Comparison of ENCODE assay signal across 12 cellular contexts in the genomic region with DNA sequence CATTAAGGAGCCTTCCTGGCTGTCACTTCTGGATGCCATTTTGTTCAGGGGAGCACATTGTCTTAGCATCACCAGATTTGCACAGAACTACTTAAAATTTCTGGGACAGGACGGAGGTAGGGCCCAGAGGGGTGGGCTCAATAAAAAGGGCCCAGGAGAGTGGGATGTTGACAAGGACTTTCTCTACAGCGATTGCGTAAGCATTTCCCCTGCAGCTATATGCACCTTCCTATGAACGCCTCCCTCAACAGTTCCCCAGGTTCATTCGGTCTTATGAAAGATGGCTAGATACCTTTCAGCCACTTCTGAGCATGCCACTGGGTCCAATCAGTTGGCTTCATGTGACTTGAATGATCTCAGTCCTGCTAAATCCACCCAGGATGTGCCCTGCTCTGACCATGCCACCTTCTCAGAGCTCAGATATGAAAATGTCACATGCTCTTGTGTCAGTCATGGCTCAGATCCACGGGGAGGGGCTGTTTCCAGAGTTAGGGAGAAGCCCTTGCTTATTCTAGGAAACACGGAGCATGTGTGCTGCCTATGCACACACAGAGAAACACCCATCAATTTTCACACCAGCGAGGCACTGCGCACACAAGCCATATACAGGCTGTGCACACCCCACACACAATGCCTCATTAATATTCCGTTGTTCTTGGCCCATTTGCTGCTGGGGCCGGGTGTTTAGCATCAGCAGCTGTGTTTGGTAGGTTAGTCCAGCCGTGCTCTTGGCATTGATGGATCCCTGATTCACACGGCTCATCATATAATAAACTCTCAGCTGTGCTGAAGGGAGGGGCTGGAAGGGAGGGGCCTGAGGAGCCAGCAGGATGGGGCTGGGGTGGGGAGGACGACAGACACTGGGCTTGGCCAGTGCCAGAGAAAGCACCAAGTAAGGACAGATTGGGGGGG. TPM values are rescaled to one million over a fixed set of nuclear protein-coding genes. Genes with fewer than 3 reads are reported as not detected.
A peak's percentile ranks its signal among the peaks of the same experiment; 100 is the strongest.
DNase-seq lines count a peak whose midpoint lies in the region; ATAC-seq lines count a peak whose summit lies in the region.
"Had no signal": no experiment of that assay in that cellular context is flagged by ENCODE, and none has a peak within 500 bp of the region (broad histone marks: within the 10 kb centered on the region; RNA-seq: fewer than 3 reads in every experiment).

No MANE protein-coding gene starts in this region.

- peak overlapping the region; percentile 14 for H3K27ac ChIP-seq in temporal lobe (ENCODE audit: low read depth, low read length)

- peaks cover 0 to 22% (median 11%) of the 10 kb centered on the region in 3 donors for H3K27me3 Mint-ChIP-seq in immature natural killer cell (ENCODE audit: low read depth in 3 of 3)

- H3K27ac Mint-ChIP-seq in immature natural killer cell: peak overlapping the region in 4 of 6 donors; percentile 9 to 74 (median 60)
- H3K27ac Mint-ChIP-seq: activated CD4-positive, alpha-beta memory T cell treated with anti-CD3 and anti-CD28 coated beads, Interleukin-2, amount 10 ng/mL, durations not matched to agents 7 days and 5 days; activated naive CD4-positive, alpha-beta T cell treated with anti-CD3 and anti-CD28 coated beads, Interleukin-2, amount 10 ng/mL, durations not matched to agents 7 days and 5 days; mesothelial cell of epicardium had no signal

- peaks cover 8 to 27% (median 8%) of the 10 kb centered on the region in 3 donors for H3K36me3 Mint-ChIP-seq in immature natural killer cell
- H3K36me3 Mint-ChIP-seq: activated naive CD4-positive, alpha-beta T cell treated with anti-CD3 and anti-CD28 coated beads, Interleukin-2, amount 10 ng/mL, durations not matched to agents 7 days and 5 days; mesothelial cell of epicardium had no signal

- ATAC-seq in esophagus mucosa: no peak

- H3K4me3 Mint-ChIP-seq in immature natural killer cell: no peak overlapping the region
- H3K4me3 Mint-ChIP-seq: activated CD4-positive, alpha-beta memory T cell treated with anti-CD3 and anti-CD28 coated beads, Interleukin-2, amount 10 ng/mL, durations not matched to agents 7 days and 5 days; activated naive CD4-positive, alpha-beta T cell treated with anti-CD3 and anti-CD28 coated beads, Interleukin-2, amount 10 ng/mL, durations not matched to agents 7 days and 5 days; mesothelial cell of epicardium had no signal

- H3K9me3 Mint-ChIP-seq in immature natural killer cell: no peaks in the 10 kb centered on the region
- H3K9me3 Mint-ChIP-seq: activated CD4-positive, alpha-beta memory T cell treated with anti-CD3 and anti-CD28 coated beads, Interleukin-2, amount 10 ng/mL, durations not matched to agents 7 days and 5 days; activated naive CD4-positive, alpha-beta T cell treated with anti-CD3 and anti-CD28 coated beads, Interleukin-2, amount 10 ng/mL, durations not matched to agents 7 days and 5 days; mesothelial cell of epicardium had no signal

- DNase-seq in NCI-H187 (lab: John Stamatoyannopoulos, UW) (peak; percentile 22 to 38), NCI-H187 treated with DMSO at 0.1 percent for 48 hours (lab: John Stamatoyannopoulos, UW) (no peak), amygdala (lab: John Stamatoyannopoulos, UW) (peak in 30 of 56 donors; percentile 16 to 69 (median 40)), immature natural killer cell (no peak), SKM-1 treated with dmso at 0.1 percent for 144 hours (lab: John Stamatoyannopoulos, UW; ENCODE audit: unreplicated experiment) (no peak)
- DNase-seq in activated CD4-positive, CD25-positive, alpha-beta regulatory T cell treated with anti-CD3 and anti-CD28 coated beads, Interleukin-2, amount 50 U/mL, for 72 hours: no peak
- DNase-seq: activated CD4-positive, alpha-beta memory T cell treated with anti-CD3 and anti-CD28 coated beads, Interleukin-2, amount 10 ng/mL, durations not matched to agents 7 days and 5 days; activated naive CD4-positive, alpha-beta T cell treated with anti-CD3 and anti-CD28 coated beads, Interleukin-2, amount 10 ng/mL, durations not matched to agents 7 days and 5 days; T-helper 1 cell had no signal

- H3K4me1 Mint-ChIP-seq in immature natural killer cell: peaks cover 50 to 74% of the 10 kb centered on the region in 2 donors
- H3K4me1 Mint-ChIP-seq: activated CD4-positive, alpha-beta memory T cell treated with anti-CD3 and anti-CD28 coated beads, Interleukin-2, amount 10 ng/mL, durations not matched to agents 7 days and 5 days; activated naive CD4-positive, alpha-beta T cell treated with anti-CD3 and anti-CD28 coated beads, Interleukin-2, amount 10 ng/mL, durations not matched to agents 7 days and 5 days; mesothelial cell of epicardium had no signal

RNA-seq across cellular contexts. Expression of gene NNMT, which starts 52.5 kb away (rescaled TPM):
- polyA plus RNA-seq in immature natural killer cell: 1 to 10 TPM in 1 of 3 donors, under 1 TPM in 1, not detected in 1; 0.68 to 1.0 TPM
- total RNA-seq in temporal lobe: not detected
- total RNA-seq in esophagus mucosa: 16.8 TPM
- total RNA-seq: activated CD4-positive, alpha-beta memory T cell treated with anti-CD3 and anti-CD28 coated beads, Interleukin-2, amount 10 ng/mL, durations not matched to agents 7 days and 5 days had no signal

Comparison
In these comparisons a context has a peak if more than half of its experiments do, and no peak if none do; other contexts are left out.
1. DNase-seq: peak in NCI-H187 (2 of 2) and amygdala (30 of 56); none in NCI-H187 treated with DMSO at 0.1 percent for 48 hours (single experiment), immature natural killer cell (0 of 3), activated CD4-positive, CD25-positive, alpha-beta regulatory T cell treated with anti-CD3 and anti-CD28 coated beads, Interleukin-2, amount 50 U/mL, for 72 hours (single experiment) and SKM-1 treated with dmso at 0.1 percent for 144 hours (single experiment).
2. RNA of gene NNMT, which starts 52.5 kb away (total RNA-seq): 16.8 TPM in esophagus mucosa (single experiment); not detected in temporal lobe (single experiment); every median in the first group is over 10 times any median in the second.